In genomic region chr10:42367532-42368230, GRCh38 we compare ENCODE assay signal across 10 cellular contexts.
DNase-seq lines count a peak whose midpoint lies in the region; ATAC-seq and TF ChIP-seq lines count a peak whose summit lies in the region.
"Had no signal": no experiment of that assay in that cellular context is flagged by ENCODE, and none has a peak within 500 bp of the region (broad histone marks: within the 10 kb centered on the region; RNA-seq: fewer than 3 reads in every experiment).

No MANE protein-coding gene starts in this region.

- no peaks in the 10 kb centered on the region for H3K27me3 ChIP-seq in Panc1 (ENCODE audit: control insufficient read depth, insufficient read depth, low read length)
- H3K27me3 ChIP-seq in duodenal mucosa (ENCODE audit: control insufficient read depth in 1 of 2, insufficient read depth in 2 of 2, low read length in 2 of 2) = no peaks in the 10 kb centered on the region
- H3K27me3 ChIP-seq: BLaER1 had no signal

- in situ Hi-C loops in Panc1 (cut with HindIII; ENCODE audit: low pct_unique_long_range_greater_than_20kb, low sequenced_read_pairs) = no loop called here

- POLR2A ChIA-PET in Panc1 (lab: Charles Lee) = no interaction called here

- H3K4me1 ChIP-seq in Panc1 (ENCODE audit: control insufficient read depth, insufficient read depth, low read length) = peaks cover 5% of the 10 kb centered on the region
- no peaks in the 10 kb centered on the region for H3K4me1 ChIP-seq in duodenal mucosa (ENCODE audit: control insufficient read depth in 1 of 2, insufficient read depth in 2 of 2, low read length in 2 of 2)
- H3K4me1 ChIP-seq: BLaER1 had no signal

- TF ChIP-seq CTCF in Panc1 (IDR thresholded peaks at IDR 0.05) (no peak), lower leg skin (IDR thresholded peaks at IDR 0.05) (no peak)

- intact Hi-C loops in Panc1 (cut with micrococcal nuclease; ENCODE audit: unreplicated experiment) = no loop called here
- intact Hi-C loops in lower leg skin (cut with DNase I; ENCODE audit: low total_unique reads) = no loop called here

- DNase-seq in NCI-H524 (lab: John Stamatoyannopoulos, UW) (peak; percentile 41 to 61), NCI-H524 treated with DMSO at 0.1 percent for 48 hours (lab: John Stamatoyannopoulos, UW) (no peak), Panc1 (ENCODE audit: low read depth, low spot score) (peak; percentile 91), lower leg skin (ENCODE audit: low spot score in 2 of 2) (peak; percentile 72 to 84), NCI-H345 (lab: John Stamatoyannopoulos, UW) (no peak)
- DNase-seq in stimulated activated naive CD8-positive, alpha-beta T cell treated with anti-CD3 and anti-CD28 coated beads, Interleukin-15, Interleukin-2, amounts not matched to agents 100 U/mL and 50 U/mL, for 24 hours = peak; percentile 14
- DNase-seq: activated naive CD8-positive, alpha-beta T cell treated with anti-CD3 and anti-CD28 coated beads, Interleukin-2, amount 10 ng/mL, durations not matched to agents 7 days and 5 days had no signal

- no peak overlapping the region for H3K9ac ChIP-seq in duodenal mucosa (ENCODE audit: low read depth in 1 of 2, low read length in 2 of 2)
- H3K9ac ChIP-seq: BLaER1 had no signal

- peak overlapping the region; percentile 91 to 92 for H3K4me3 ChIP-seq in Panc1 (ENCODE audit: low read depth in 2 of 2, low read length in 2 of 2)
- H3K4me3 ChIP-seq in duodenal mucosa (ENCODE audit: low read depth in 1 of 2, low read length in 2 of 2) = peak overlapping the region; percentile 40 to 61
- H3K4me3 ChIP-seq in lower leg skin (ENCODE audit: low read depth, poor library complexity, severe bottlenecking) = peak overlapping the region; percentile 33
- H3K4me3 ChIP-seq: BLaER1 had no signal

- peak overlapping the region; percentile 87 for H3K27ac ChIP-seq in Panc1 (ENCODE audit: low read length)
- no peak overlapping the region for H3K27ac ChIP-seq in duodenal mucosa (ENCODE audit: low read depth, low read length)
- H3K27ac ChIP-seq: BLaER1 had no signal

- BruUV-seq in Panc1 (replicated peaks; lab: Mats Ljungman, UMichigan) = no TSS peak

- ATAC-seq in HG02981 (IDR thresholded peaks at IDR 0.05; ENCODE audit: unreplicated experiment) (peak; percentile 98), Panc1 (peak; percentile 100)
- peak; percentile 52 for ATAC-seq in stimulated activated naive CD8-positive, alpha-beta T cell treated with anti-CD3 and anti-CD28 coated beads, Interleukin-15, Interleukin-2, amounts not matched to agents 100 U/mL and 50 U/mL, for 24 hours

- CTCF ChIA-PET in Panc1 (lab: Charles Lee) = no interaction called here

- WGBS in lower leg skin, 2 donors = 6 to 23% methylated on average over 14 to 32 of the region's 33 CpGs

- TF ChIP-seq POLR2A in lower leg skin (IDR thresholded peaks at IDR 0.05) = no peak

- H3K9me3 ChIP-seq in Panc1 (ENCODE audit: control insufficient read depth, insufficient read depth, low read depth, low read length) = peaks cover 23% of the 10 kb centered on the region; the same call in 1 of the 2 replicates
- H3K9me3 ChIP-seq in duodenal mucosa (ENCODE audit: control insufficient read depth in 1 of 2, low read length in 2 of 2) = peaks cover 7 to 24% of the 10 kb centered on the region in 2 donors

- no peaks in the 10 kb centered on the region for H3K36me3 ChIP-seq in Panc1 (ENCODE audit: control insufficient read depth, insufficient read depth, low read length)
- H3K36me3 ChIP-seq in duodenal mucosa (ENCODE audit: control insufficient read depth in 1 of 2, insufficient read depth in 2 of 2, low read length in 2 of 2) = no peaks in the 10 kb centered on the region
- H3K36me3 ChIP-seq: BLaER1 had no signal

Comparison
In these comparisons a context has a peak if more than half of its experiments do, and no peak if none do; other contexts are left out.
1. DNase-seq: peak in NCI-H524 (2 of 2), Panc1 (single experiment), lower leg skin (2 of 2) and stimulated activated naive CD8-positive, alpha-beta T cell treated with anti-CD3 and anti-CD28 coated beads, Interleukin-15, Interleukin-2, amounts not matched to agents 100 U/mL and 50 U/mL, for 24 hours (single experiment); none in NCI-H524 treated with DMSO at 0.1 percent for 48 hours (single experiment) and NCI-H345 (single experiment).
2. H3K4me3 ChIP-seq: peak in every context shown above with its lines; median percentile 92 in Panc1; 50 in duodenal mucosa; 33 in lower leg skin.
3. Peak in every context shown above with its lines, with median percentiles within 50 percentile points of each other: ATAC-seq.